Comparison of ENCODE assay signal across 21 cellular contexts in genomic region chr10:5933909-5934546, GRCh38.
"Had no signal": no experiment of that assay in that cellular context is flagged by ENCODE, and none has a peak within 500 bp of the region (broad histone marks: within the 10 kb centered on the region; RNA-seq: fewer than 3 reads in every experiment).

No MANE protein-coding gene starts in this region.

- DNase-seq: colonic mucosa; effector CD8-positive, alpha-beta T cell; endodermal cell; esophagus squamous epithelium; foreskin melanocyte; left ventricle myocardium superior; lower lobe of right lung; naive thymus-derived CD8-positive, alpha-beta T cell; pancreas; retina; right lobe of liver; small intestine; stimulated activated CD4-positive, alpha-beta T cell treated with anti-CD3 and anti-CD28 coated beads, Interleukin-15, amount 100 ng/mL, for 24 hours; stimulated activated CD4-positive, alpha-beta T cell treated with anti-CD3 and anti-CD28 coated beads, Interleukin-2, amount 100 ng/mL, for 48 hours; stimulated activated CD8-positive, alpha-beta memory T cell treated with anti-CD3 and anti-CD28 coated beads, Interleukin-4, amount 100 ng/mL, for 48 hours; stimulated activated naive CD4-positive, alpha-beta T cell treated with Interleukin-2 at 50 U/mL for 16 hours; stomach; thyroid gland; trophoblast cell had no signal

- H3K27me3 Mint-ChIP-seq: dendritic cell treated with granulocyte-macrophage colony-stimulating factor and Interleukin-4, amounts not matched to agents 40 ng/mL and 50 ng/mL, for 4 days; naive thymus-derived CD8-positive, alpha-beta T cell had no signal

- H3K4me1 Mint-ChIP-seq: endodermal cell had no signal

- H3K27ac Mint-ChIP-seq: dendritic cell treated with granulocyte-macrophage colony-stimulating factor and Interleukin-4, amounts not matched to agents 40 ng/mL and 50 ng/mL, for 4 days had no signal

- FAIRE-seq: keratinocyte, pancreas, small intestine had no signal

- H3K9me3 Mint-ChIP-seq: dendritic cell treated with granulocyte-macrophage colony-stimulating factor and Interleukin-4, amounts not matched to agents 40 ng/mL and 50 ng/mL, for 4 days; endodermal cell; naive thymus-derived CD8-positive, alpha-beta T cell had no signal

- H3K4me3 Mint-ChIP-seq: dendritic cell treated with granulocyte-macrophage colony-stimulating factor and Interleukin-4, amounts not matched to agents 40 ng/mL and 50 ng/mL, for 4 days; endodermal cell; naive thymus-derived CD8-positive, alpha-beta T cell had no signal

- ATAC-seq: left ventricle myocardium superior; lower lobe of right lung; naive thymus-derived CD8-positive, alpha-beta T cell; pancreas; right lobe of liver had no signal
